ENCODE assay signal across 20 cellular contexts in genomic region chr2:128371248-128371630, GRCh38. TPM values are rescaled to one million over a fixed set of nuclear protein-coding genes. Genes with fewer than 3 reads are reported as not detected.
A peak's percentile ranks its signal among the peaks of the same experiment; 100 is the strongest.
DNase-seq lines count a peak whose midpoint lies in the region; ATAC-seq and TF ChIP-seq lines count a peak whose summit lies in the region.
"Had no signal": no experiment of that assay in that cellular context is flagged by ENCODE, and none has a peak within 500 bp of the region (broad histone marks: within the 10 kb centered on the region; RNA-seq: fewer than 3 reads in every experiment).

No MANE protein-coding gene starts in this region.

- H3K14ac ChIP-seq in neuronal stem cell (ENCODE audit: low read length) = no peak overlapping the region

- H3K27ac ChIP-seq in endodermal cell (ENCODE audit: low read depth, low read length) (peak overlapping the region; percentile 99), neuronal stem cell (replicated peaks; ENCODE audit: low read length) (no peak overlapping the region), tibial artery (no peak overlapping the region)
- H3K27ac ChIP-seq: C4-2B had no signal

- H4K8ac ChIP-seq in neuronal stem cell (ENCODE audit: low read depth, low read length) = no peak overlapping the region

- WGBS in endodermal cell (ENCODE audit: insufficient coverage in 1 of 2, insufficient read length in 1 of 2), 2 experiments = 94 to 100% methylated on average over 2 to 7 of the region's 8 CpGs
- no CpG with 5 or more reads among the region's 8 CpGs for WGBS in neuronal stem cell (ENCODE audit: extremely low coverage in 2 of 2, insufficient read length in 2 of 2, insufficient replicate concordance in 1 of 2), 2 donors

- peak overlapping the region; percentile 75 for H2BK5ac ChIP-seq in neuronal stem cell (ENCODE audit: low read length)

- H3K4me3 Mint-ChIP-seq in activated naive CD8-positive, alpha-beta T cell treated with anti-CD3 and anti-CD28 coated beads, Interleukin-2, amount 10 ng/mL, durations not matched to agents 7 days and 5 days = no peak overlapping the region
- no peak overlapping the region for H3K4me3 Mint-ChIP-seq in activated naive CD8-positive, alpha-beta T cell treated with anti-CD3 and anti-CD28 coated beads for 36 hours
- H3K4me3 Mint-ChIP-seq in endodermal cell = no peak overlapping the region
- H3K4me3 Mint-ChIP-seq: IgD-negative memory B cell had no signal

- POLR2A ChIA-PET in activated naive CD8-positive, alpha-beta T cell treated with anti-CD3 and anti-CD28 coated beads, Interleukin-2, amount 10 ng/mL, durations not matched to agents 7 days and 5 days (lab: Charles Lee) = no interaction called here

- no peak overlapping the region for H2AFZ ChIP-seq in neuronal stem cell (ENCODE audit: low read length)

- DNase-seq in activated naive CD8-positive, alpha-beta T cell treated with anti-CD3 and anti-CD28 coated beads, Interleukin-2, amount 10 ng/mL, durations not matched to agents 7 days and 5 days = peak; percentile 16
- DNase-seq in activated naive CD8-positive, alpha-beta T cell treated with anti-CD3 and anti-CD28 coated beads for 36 hours = no peak
- DNase-seq in endodermal cell = no peak
- DNase-seq in neuronal stem cell (ENCODE audit: low spot score) = no peak
- DNase-seq in tibial artery = peak; percentile 15 to 64
- no peak for DNase-seq in SKM-1 treated with dmso at 0.1 percent for 144 hours (lab: John Stamatoyannopoulos, UW; ENCODE audit: unreplicated experiment)
- DNase-seq: Calu3, DMS153, NCI-H1417, NCI-H1694 treated with DMSO at 0.1 percent for 48 hours, NCI-H446, NCI-H526 treated with DMSO at 0.1 percent for 48 hours, PC-3, SIG-M5, SK-N-SH had no signal

- H2AK5ac ChIP-seq in neuronal stem cell (ENCODE audit: low read depth, low read length) = peak overlapping the region; percentile 54

- H3K9me3 Mint-ChIP-seq in activated naive CD8-positive, alpha-beta T cell treated with anti-CD3 and anti-CD28 coated beads, Interleukin-2, amount 10 ng/mL, durations not matched to agents 7 days and 5 days = no peaks in the 10 kb centered on the region
- no peaks in the 10 kb centered on the region for H3K9me3 Mint-ChIP-seq in activated naive CD8-positive, alpha-beta T cell treated with anti-CD3 and anti-CD28 coated beads for 36 hours
- peaks cover 20% of the 10 kb centered on the region for H3K9me3 Mint-ChIP-seq in endodermal cell
- H3K9me3 Mint-ChIP-seq: IgD-negative memory B cell had no signal

- H2BK15ac ChIP-seq in neuronal stem cell (ENCODE audit: low read length) = peak overlapping the region; percentile 30

- H3K4me2 ChIP-seq in neuronal stem cell (ENCODE audit: insufficient read depth, low read length, poor library complexity, severe bottlenecking) = no peak overlapping the region
- H3K4me2 ChIP-seq: SK-N-SH had no signal

- H3K4me3 ChIP-seq in endodermal cell (ENCODE audit: low read length) (no peak overlapping the region), neuronal stem cell (ENCODE audit: low read length in 2 of 2) (no peak overlapping the region), tibial artery (no peak overlapping the region)

- H3K79me1 ChIP-seq in neuronal stem cell (ENCODE audit: low read depth, low read length) = peaks cover 2% of the 10 kb centered on the region

- H3K4me1 Mint-ChIP-seq in activated naive CD8-positive, alpha-beta T cell treated with anti-CD3 and anti-CD28 coated beads, Interleukin-2, amount 10 ng/mL, durations not matched to agents 7 days and 5 days = peaks cover 15% of the 10 kb centered on the region
- H3K4me1 Mint-ChIP-seq in activated naive CD8-positive, alpha-beta T cell treated with anti-CD3 and anti-CD28 coated beads for 36 hours = peaks cover 13% of the 10 kb centered on the region
- no peaks in the 10 kb centered on the region for H3K4me1 Mint-ChIP-seq in endodermal cell

- no peak overlapping the region for H2BK12ac ChIP-seq in neuronal stem cell (ENCODE audit: low read length)

- H3K4me1 ChIP-seq in endodermal cell (ENCODE audit: control insufficient read depth, insufficient read depth, low read length) (no peaks in the 10 kb centered on the region), neuronal stem cell (ENCODE audit: control insufficient read depth in 2 of 2, insufficient read depth in 1 of 2, low read depth in 1 of 2, low read length in 2 of 2) (peaks cover 25 to 33% of the 10 kb centered on the region in 2 donors), tibial artery (peaks cover 0 to 37% (median 30%) of the 10 kb centered on the region in 4 donors)

- no peaks in the 10 kb centered on the region for H3K27me3 ChIP-seq in endodermal cell (ENCODE audit: control insufficient read depth, insufficient read depth, low read length, poor library complexity, severe bottlenecking)
- peaks cover 0 to 11% (median 4%) of the 10 kb centered on the region in 3 experiments for H3K27me3 ChIP-seq in neuronal stem cell (ENCODE audit: control insufficient read depth in 3 of 3, insufficient read depth in 3 of 3, low read depth in 1 of 3, low read length in 3 of 3)
- H3K27me3 ChIP-seq in tibial artery = no peaks in the 10 kb centered on the region

- no peak overlapping the region for H3K27ac Mint-ChIP-seq in activated naive CD8-positive, alpha-beta T cell treated with anti-CD3 and anti-CD28 coated beads, Interleukin-2, amount 10 ng/mL, durations not matched to agents 7 days and 5 days
- H3K27ac Mint-ChIP-seq in activated naive CD8-positive, alpha-beta T cell treated with anti-CD3 and anti-CD28 coated beads for 36 hours = no peak overlapping the region
- H3K27ac Mint-ChIP-seq in endodermal cell = no peak overlapping the region

- H3K9ac ChIP-seq in endodermal cell (ENCODE audit: extremely low read depth, low read length, poor library complexity, severe bottlenecking) (no peak overlapping the region), neuronal stem cell (ENCODE audit: low read depth, low read length, poor library complexity) (no peak overlapping the region)
- H3K9ac ChIP-seq: SK-N-SH had no signal

- H3K27me3 Mint-ChIP-seq in activated naive CD8-positive, alpha-beta T cell treated with anti-CD3 and anti-CD28 coated beads, Interleukin-2, amount 10 ng/mL, durations not matched to agents 7 days and 5 days = peaks cover 44% of the 10 kb centered on the region
- H3K27me3 Mint-ChIP-seq in activated naive CD8-positive, alpha-beta T cell treated with anti-CD3 and anti-CD28 coated beads for 36 hours = peaks cover 10% of the 10 kb centered on the region
- no peaks in the 10 kb centered on the region for H3K27me3 Mint-ChIP-seq in endodermal cell (ENCODE audit: insufficient read depth)

- intact Hi-C loops in tibial artery (cut with DNase I; ENCODE audit: low total_unique reads) = no loop called here

- no peak overlapping the region for H4K91ac ChIP-seq in neuronal stem cell (ENCODE audit: low read depth, low read length, poor library complexity)

- no peak overlapping the region for H3K23ac ChIP-seq in neuronal stem cell (ENCODE audit: low read depth, low read length, poor library complexity)

- H3K9me3 ChIP-seq in endodermal cell (ENCODE audit: control insufficient read depth, low read length) (no peaks in the 10 kb centered on the region), neuronal stem cell (replicated peaks in 1 of 2; ENCODE audit: control insufficient read depth in 2 of 2, insufficient read depth in 1 of 2, low read depth in 1 of 2, low read length in 2 of 2) (no peaks in the 10 kb centered on the region), tibial artery (no peaks in the 10 kb centered on the region)
- H3K9me3 ChIP-seq: SK-N-SH had no signal

- TF ChIP-seq CTCF in endodermal cell (conservative IDR thresholded peaks at IDR 0.05) (no peak), tibial artery (IDR thresholded peaks at IDR 0.05) (no peak)

- H3K36me3 Mint-ChIP-seq in activated naive CD8-positive, alpha-beta T cell treated with anti-CD3 and anti-CD28 coated beads, Interleukin-2, amount 10 ng/mL, durations not matched to agents 7 days and 5 days = no peaks in the 10 kb centered on the region
- H3K36me3 Mint-ChIP-seq in activated naive CD8-positive, alpha-beta T cell treated with anti-CD3 and anti-CD28 coated beads for 36 hours = no peaks in the 10 kb centered on the region
- H3K36me3 Mint-ChIP-seq in endodermal cell (ENCODE audit: low read depth) = peaks cover 7% of the 10 kb centered on the region
- H3K36me3 Mint-ChIP-seq: CD8-positive, alpha-beta memory T cell had no signal

- no peaks in the 10 kb centered on the region for H3K36me3 ChIP-seq in endodermal cell (ENCODE audit: control insufficient read depth, insufficient read depth, low read length)
- H3K36me3 ChIP-seq in neuronal stem cell (replicated peaks in 1 of 2; ENCODE audit: control insufficient read depth in 2 of 2, insufficient read depth in 2 of 2, low read length in 2 of 2) = no peaks in the 10 kb centered on the region
- H3K36me3 ChIP-seq in tibial artery = no peaks in the 10 kb centered on the region

- H3K4ac ChIP-seq in neuronal stem cell (ENCODE audit: low read length) = no peak overlapping the region

- H3K18ac ChIP-seq in neuronal stem cell (ENCODE audit: low read length) = peak overlapping the region; percentile 89

- no peak for ATAC-seq in activated naive CD8-positive, alpha-beta T cell treated with anti-CD3 and anti-CD28 coated beads, Interleukin-2, amount 10 ng/mL, durations not matched to agents 7 days and 5 days (ENCODE audit: low read depth)
- ATAC-seq in GM21576 (IDR thresholded peaks at IDR 0.05; ENCODE audit: unreplicated experiment) = no peak
- no peak for ATAC-seq in HG03432 (IDR thresholded peaks at IDR 0.05; ENCODE audit: unreplicated experiment)
- ATAC-seq: PC-3 had no signal

- H2BK120ac ChIP-seq in neuronal stem cell (ENCODE audit: low read depth, low read length) = no peak overlapping the region

RNA-seq across cellular contexts. Expression of gene HS6ST1, which starts 52.6 kb away (rescaled TPM):
- total RNA-seq in activated naive CD8-positive, alpha-beta T cell treated with anti-CD3 and anti-CD28 coated beads, Interleukin-2, amount 10 ng/mL, durations not matched to agents 7 days and 5 days = 10 to 100 TPM; 10.1 to 11.4 TPM
- total RNA-seq in activated naive CD8-positive, alpha-beta T cell treated with anti-CD3 and anti-CD28 coated beads for 36 hours = 10 to 100 TPM; 16.1 to 17.4 TPM
- 100 to 1,000 TPM in 1 of 2 donors, 10 to 100 TPM in 1; 93.0 to 106 TPM for total RNA-seq in endodermal cell
- polyA plus RNA-seq in endodermal cell (2013, experiment 1 of 2) = 81.5 TPM
- 79.0 TPM for polyA plus RNA-seq in endodermal cell (2013, experiment 2 of 2)
- 32.8 TPM for polyA plus RNA-seq in neuronal stem cell (2013, experiment 1 of 2)
- 32.8 TPM for polyA plus RNA-seq in neuronal stem cell (2013, experiment 2 of 2)

Comparison
In these comparisons a context has a peak if more than half of its experiments do, and no peak if none do; other contexts are left out.
1. DNase-seq: peak in activated naive CD8-positive, alpha-beta T cell treated with anti-CD3 and anti-CD28 coated beads, Interleukin-2, amount 10 ng/mL, durations not matched to agents 7 days and 5 days (single experiment) and tibial artery (2 of 2); none in activated naive CD8-positive, alpha-beta T cell treated with anti-CD3 and anti-CD28 coated beads for 36 hours (single experiment), endodermal cell (single experiment), neuronal stem cell (single experiment) and SKM-1 treated with dmso at 0.1 percent for 144 hours (single experiment).
2. RNA of gene HS6ST1, which starts 52.6 kb away (total RNA-seq): 93.0 to 106 TPM in endodermal cell; 16.1 to 17.4 TPM in activated naive CD8-positive, alpha-beta T cell treated with anti-CD3 and anti-CD28 coated beads for 36 hours and 10.1 to 11.4 TPM in activated naive CD8-positive, alpha-beta T cell treated with anti-CD3 and anti-CD28 coated beads, Interleukin-2, amount 10 ng/mL, durations not matched to agents 7 days and 5 days; every median in the first group is over 4 times any median in the second.